In the genomic region with DNA sequence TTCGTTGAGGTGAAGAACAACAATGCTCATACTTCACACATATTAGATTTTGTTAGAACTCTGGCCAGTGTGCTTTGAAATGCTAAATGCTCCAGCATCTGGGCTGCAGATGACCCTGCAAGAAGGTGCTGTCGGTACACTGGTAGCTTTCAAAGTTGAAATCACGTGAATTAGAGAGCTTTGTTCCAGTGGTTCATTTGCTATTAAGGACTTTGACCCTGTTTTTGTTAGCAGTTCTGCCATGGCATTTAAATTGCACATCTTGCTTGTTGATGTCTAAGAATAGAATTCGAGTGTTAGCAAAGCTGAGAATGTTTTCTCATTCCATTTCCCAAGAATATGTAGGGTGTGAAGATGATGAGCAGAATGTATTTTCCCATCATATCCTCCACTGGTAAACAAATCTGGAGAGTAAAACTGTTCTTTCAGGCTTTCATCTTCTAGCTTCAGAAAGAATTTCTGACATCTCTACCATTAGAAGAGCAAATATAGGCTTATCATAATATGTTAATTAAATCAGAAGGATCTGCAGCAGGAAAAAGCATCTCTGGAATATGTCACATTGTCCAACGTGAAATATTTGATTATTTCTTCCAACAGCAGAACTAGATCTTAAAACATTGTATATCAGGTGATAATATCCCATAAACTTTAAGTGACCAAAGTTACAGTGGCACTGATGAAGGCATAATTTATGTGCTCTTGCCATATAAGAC, we compare ENCODE assay signal across 14 cellular contexts.
"Had no signal": no experiment of that assay in that cellular context is flagged by ENCODE, and none has a peak within 500 bp of the region (broad histone marks: within the 10 kb centered on the region; RNA-seq: fewer than 3 reads in every experiment).

No MANE protein-coding gene starts in this region.

- H3K4me1 Mint-ChIP-seq: activated naive CD4-positive, alpha-beta T cell treated with anti-CD3 and anti-CD28 coated beads, Interleukin-2, amount 10 ng/mL, durations not matched to agents 7 days and 5 days; nephron progenitor cell; T-helper 17 cell had no signal

- H3K9me3 Mint-ChIP-seq: activated T-helper 2 cell treated with anti-CD3 and anti-CD28 coated beads, Interferon-gamma antibody, Interleukin-2, Interleukin-4, amounts not matched to agents 10 μg/mL and 5 μg/mL and 100 μg/mL, durations not matched to agents 14 hours and 24 hours and 36 hours; nephron progenitor cell; WTC11 had no signal

- H3K36me3 ChIP-seq: tibial nerve had no signal

- H3K27me3 ChIP-seq: dorsolateral prefrontal cortex, tibial nerve had no signal

- H3K4me3 ChIP-seq: dorsolateral prefrontal cortex, mucosa of descending colon, psoas muscle, skin epidermis, tibial nerve had no signal

- H3K36me3 Mint-ChIP-seq: activated naive CD4-positive, alpha-beta T cell treated with anti-CD3 and anti-CD28 coated beads, Interleukin-2, amount 10 ng/mL, durations not matched to agents 7 days and 5 days; brain; WTC11 had no signal

- H3K4me1 ChIP-seq: tibial nerve had no signal

- H3K27me3 Mint-ChIP-seq: activated naive CD4-positive, alpha-beta T cell treated with anti-CD3 and anti-CD28 coated beads, Interleukin-2, amount 10 ng/mL, durations not matched to agents 7 days and 5 days; brain; T-helper 17 cell had no signal

- ATAC-seq: mucosa of descending colon, psoas muscle, T-helper 17 cell, WTC11 had no signal

- H3K27ac ChIP-seq: dorsolateral prefrontal cortex, psoas muscle, skin epidermis, tibial nerve had no signal

- H3K9me3 ChIP-seq: mucosa of descending colon, psoas muscle, tibial nerve had no signal

- DNase-seq: activated naive CD4-positive, alpha-beta T cell treated with anti-CD3 and anti-CD28 coated beads, Interleukin-2, amount 10 ng/mL, durations not matched to agents 7 days and 5 days; cerebellar nuclear complex; dorsolateral prefrontal cortex; foreskin melanocyte; kidney glomerular epithelial cell; mucosa of descending colon; nephron progenitor cell; psoas muscle; T-helper 17 cell had no signal

- H3K4me3 Mint-ChIP-seq: activated naive CD4-positive, alpha-beta T cell treated with anti-CD3 and anti-CD28 coated beads, Interleukin-2, amount 10 ng/mL, durations not matched to agents 7 days and 5 days; brain; nephron progenitor cell; T-helper 17 cell; WTC11 had no signal

- H3K27ac Mint-ChIP-seq: activated naive CD4-positive, alpha-beta T cell treated with anti-CD3 and anti-CD28 coated beads, Interleukin-2, amount 10 ng/mL, durations not matched to agents 7 days and 5 days; activated T-helper 2 cell treated with anti-CD3 and anti-CD28 coated beads, Interferon-gamma antibody, Interleukin-2, Interleukin-4, amounts not matched to agents 10 μg/mL and 5 μg/mL and 100 μg/mL, durations not matched to agents 14 hours and 24 hours and 36 hours; nephron progenitor cell; T-helper 17 cell; WTC11 had no signal
